ENCODE assay signal across 8 cellular contexts in genomic region chr12:67482751-67483661, GRCh38.
DNase-seq lines count a peak whose midpoint lies in the region; ATAC-seq, FAIRE-seq and TF ChIP-seq lines count a peak whose summit lies in the region.

No MANE protein-coding gene starts in this region.

- ATAC-seq in GM19397 (IDR thresholded peaks at IDR 0.05; ENCODE audit: unreplicated experiment): peak; percentile 78

- peak; percentile 79 for DNase-seq in Ammon's horn (ENCODE audit: low spot score)
- peak; percentile 63 for DNase-seq in HT1080 (ENCODE audit: low read depth)
- DNase-seq in T-helper 22 cell (ENCODE audit: low read depth): peak; percentile 62
- DNase-seq in astrocyte of the spinal cord (ENCODE audit: low read depth, low spot score): peak; percentile 64
- peak; percentile 85 for DNase-seq in mucosa of gallbladder (ENCODE audit: low spot score)
- DNase-seq in stimulated activated CD8-positive, alpha-beta memory T cell treated with anti-CD3 and anti-CD28 coated beads, Interleukin-7, amount 100 ng/mL, for 4 hours (ENCODE audit: low read depth in 2 of 2): peak; percentile 38 to 53
- DNase-seq in D721Med (ENCODE audit: insufficient read length, low spot score): no peak

- H3K4me3 ChIP-seq in astrocyte of the spinal cord (ENCODE audit: low read depth, low read length): no peak overlapping the region

- FAIRE-seq in D721Med (lab: Jason Lieb, UNC): no peak

- TF ChIP-seq CTCF in astrocyte of the spinal cord (IDR thresholded peaks at IDR 0.05; ENCODE audit: low read depth, low read length): no peak
- no peak for TF ChIP-seq CTCF in D721Med (IDR thresholded peaks at IDR 0.05; ENCODE audit: insufficient read depth, missing control alignments)

- in situ Hi-C loops in astrocyte of the spinal cord (cut with HindIII; ENCODE audit: low sequenced_read_pairs): no loop called here
